In genomic region chr1:161447040-161447756, GRCh38 we compare ENCODE assay signal across 10 cellular contexts. TPM values are rescaled to one million over a fixed set of nuclear protein-coding genes. Genes with fewer than 3 reads are reported as not detected.
DNase-seq lines count a peak whose midpoint lies in the region; ATAC-seq lines count a peak whose summit lies in the region.
"Not testable (repeated sequence)": the region's sequence is repeated elsewhere in the genome, so short reads cannot be mapped to it uniquely, and the experiment has no call there.
"Had no signal": no experiment of that assay in that cellular context is flagged by ENCODE, and none has a peak within 500 bp of the region (broad histone marks: within the 10 kb centered on the region; RNA-seq: fewer than 3 reads in every experiment).

No MANE protein-coding gene starts in this region.

- H3K9me3 Mint-ChIP-seq in activated T-helper 17 cell treated with anti-CD3 and anti-CD28 coated beads, Interleukin-2, amount 50 U/mL, for 72 hours; stimulated activated naive B cell treated with anti-CD40 and anti-IgM and Interleukin-4, amounts not matched to agents 10 μg/mL and 1 μg/mL and 100 μg/mL, for 72 hours: not testable (repeated sequence)

- H3K27me3 Mint-ChIP-seq in activated T-helper 17 cell treated with anti-CD3 and anti-CD28 coated beads, Interleukin-2, amount 50 U/mL, for 72 hours; stimulated activated naive B cell treated with anti-CD40 and anti-IgM and Interleukin-4, amounts not matched to agents 10 μg/mL and 1 μg/mL and 100 μg/mL, for 72 hours: not testable (repeated sequence)

- ATAC-seq in GM18867 (IDR thresholded peaks at IDR 0.05; ENCODE audit: unreplicated experiment) = peak; percentile 35
- ATAC-seq in GM21381 (IDR thresholded peaks at IDR 0.05; ENCODE audit: unreplicated experiment) = peak; percentile 54
- ATAC-seq in HG02623 (IDR thresholded peaks at IDR 0.05; ENCODE audit: unreplicated experiment) = peak; percentile 30
- ATAC-seq in HG03108 (IDR thresholded peaks at IDR 0.05; ENCODE audit: unreplicated experiment) = peak; percentile 44
- peak; percentile 30 for ATAC-seq in HG03575 (IDR thresholded peaks at IDR 0.05; ENCODE audit: extremely low read depth, insufficient number of reproducible peaks, low FRiP score, unreplicated experiment)
- ATAC-seq in activated T-helper 17 cell treated with anti-CD3 and anti-CD28 coated beads, Interleukin-2, amount 50 U/mL, for 72 hours (replicated peaks) = peak; percentile 62
- peak; percentile 32 for ATAC-seq in left ventricle myocardium superior
- ATAC-seq in stimulated activated naive B cell treated with anti-CD40 and anti-IgM and Interleukin-4, amounts not matched to agents 10 μg/mL and 1 μg/mL and 100 μg/mL, for 72 hours (replicated peaks) = peak; percentile 67 to 70

- H3K27ac Mint-ChIP-seq in activated T-helper 17 cell treated with anti-CD3 and anti-CD28 coated beads, Interleukin-2, amount 50 U/mL, for 72 hours; stimulated activated naive B cell treated with anti-CD40 and anti-IgM and Interleukin-4, amounts not matched to agents 10 μg/mL and 1 μg/mL and 100 μg/mL, for 72 hours: not testable (repeated sequence)

- DNase-seq in left ventricle myocardium superior; stimulated activated naive B cell treated with anti-CD40 and anti-IgM and Interleukin-4, amounts not matched to agents 10 μg/mL and 1 μg/mL and 100 μg/mL, for 72 hours: not testable (repeated sequence)

- intact Hi-C loops in left ventricle myocardium superior (cut with micrococcal nuclease) = not testable (repeated sequence)

- not testable (repeated sequence) for H3K36me3 Mint-ChIP-seq in activated T-helper 17 cell treated with anti-CD3 and anti-CD28 coated beads, Interleukin-2, amount 50 U/mL, for 72 hours (ENCODE audit: low read depth); stimulated activated naive B cell treated with anti-CD40 and anti-IgM and Interleukin-4, amounts not matched to agents 10 μg/mL and 1 μg/mL and 100 μg/mL, for 72 hours

- not testable (repeated sequence) for H3K4me3 Mint-ChIP-seq in activated T-helper 17 cell treated with anti-CD3 and anti-CD28 coated beads, Interleukin-2, amount 50 U/mL, for 72 hours; stimulated activated naive B cell treated with anti-CD40 and anti-IgM and Interleukin-4, amounts not matched to agents 10 μg/mL and 1 μg/mL and 100 μg/mL, for 72 hours

- H3K4me1 Mint-ChIP-seq in activated T-helper 17 cell treated with anti-CD3 and anti-CD28 coated beads, Interleukin-2, amount 50 U/mL, for 72 hours; stimulated activated naive B cell treated with anti-CD40 and anti-IgM and Interleukin-4, amounts not matched to agents 10 μg/mL and 1 μg/mL and 100 μg/mL, for 72 hours: not testable (repeated sequence)

RNA-seq across cellular contexts. Expression of gene FCGR2A, which starts 58.1 kb away (rescaled TPM):
- not detected for total RNA-seq in activated T-helper 17 cell treated with anti-CD3 and anti-CD28 coated beads, Interleukin-2, amount 50 U/mL, for 72 hours
- 19.9 TPM for total RNA-seq in left ventricle myocardium superior
- total RNA-seq: chondrocyte, endodermal cell had no signal

Comparison
In these comparisons a context has a peak if more than half of its experiments do, and no peak if none do; other contexts are left out.
1. RNA of gene FCGR2A, which starts 58.1 kb away (total RNA-seq): 19.9 TPM in left ventricle myocardium superior (single experiment); not detected in activated T-helper 17 cell treated with anti-CD3 and anti-CD28 coated beads, Interleukin-2, amount 50 U/mL, for 72 hours; every median in the first group is over 10 times any median in the second.
2. Peak in every context shown above with its lines, with median percentiles within 50 percentile points of each other: ATAC-seq.